Comparison of ENCODE assay signal across 8 cellular contexts in genomic region chr4:7068279-7068842, GRCh38. TPM values are rescaled to one million over a fixed set of nuclear protein-coding genes. Genes with fewer than 3 reads are reported as not detected.
A peak's percentile ranks its signal among the peaks of the same experiment; 100 is the strongest.
DNase-seq lines count a peak whose midpoint lies in the region; ATAC-seq and TF ChIP-seq lines count a peak whose summit lies in the region.

No MANE protein-coding gene starts in this region.

- H3K36me3 Mint-ChIP-seq in endothelial cell (ENCODE audit: low read depth, unreplicated experiment) = peaks cover 7% of the 10 kb centered on the region

- H3K4me3 Mint-ChIP-seq in endothelial cell (ENCODE audit: unreplicated experiment) = peak overlapping the region; percentile 96

- H3K9me3 Mint-ChIP-seq in endothelial cell (ENCODE audit: unreplicated experiment) = no peaks in the 10 kb centered on the region

- no peak for DNase-seq in GM12864 (ENCODE audit: low read depth)
- no peak for DNase-seq in GM23248
- no peak for DNase-seq in Panc1 (ENCODE audit: low read depth, low spot score)
- peak; percentile 99 for DNase-seq in endothelial cell (ENCODE audit: low spot score)
- no peak for DNase-seq in AG08396 (ENCODE audit: low spot score)
- no peak for DNase-seq in NOMO-1 (lab: John Stamatoyannopoulos, UW; ENCODE audit: unreplicated experiment in 2 of 2)
- DNase-seq in NCI-H2171 (lab: John Stamatoyannopoulos, UW) = no peak

- POLR2A ChIA-PET in Panc1 (lab: Charles Lee) = interaction anchor here (0.6 kb wide), 3 partner anchors 32 to 342 kb away, joined by 4 to 15 read pairs (median 9); no protein-coding TSS in a partner anchor

- no peaks in the 10 kb centered on the region for H3K9me2 ChIP-seq in GM23248 (ENCODE audit: insufficient read depth)

- 0% methylated on average over 26 to 49 of the region's 50 CpGs for WGBS in GM23248 (ENCODE audit: low coverage in 1 of 2, low lambda C conversion rate in 2 of 2, missing lambda C conversion rate in 2 of 2), 2 experiments

- TF ChIP-seq CTCF in GM12864 (IDR thresholded peaks at IDR 0.05; ENCODE audit: low read depth, low read length, missing control alignments) (peak; percentile 4), Panc1 (IDR thresholded peaks at IDR 0.05) (no peak), endothelial cell (IDR thresholded peaks at IDR 0.05; ENCODE audit: unreplicated experiment) (no peak), parathyroid adenoma (IDR thresholded peaks at IDR 0.05) (no peak)

- H3K27ac ChIP-seq in GM23248 (peak overlapping the region; percentile 81), Panc1 (ENCODE audit: low read length) (peak overlapping the region; percentile 79), parathyroid adenoma (peak overlapping the region; percentile 79)

- H3K4me3 ChIP-seq in GM12864 (ENCODE audit: low read depth, low read length) (peak overlapping the region; percentile 78), GM23248 (peak overlapping the region; percentile 85), Panc1 (ENCODE audit: low read depth in 2 of 2, low read length in 2 of 2) (peak overlapping the region; percentile 77 to 84), parathyroid adenoma (ENCODE audit: low read depth, low read length) (peak overlapping the region; percentile 82)

- H3K36me3 ChIP-seq in GM23248 (ENCODE audit: low read depth) = peaks cover 9% of the 10 kb centered on the region
- H3K36me3 ChIP-seq in Panc1 (ENCODE audit: control insufficient read depth, insufficient read depth, low read length) = peaks cover 2% of the 10 kb centered on the region; the same call in 1 of the 2 replicates
- no peaks in the 10 kb centered on the region for H3K36me3 ChIP-seq in parathyroid adenoma (ENCODE audit: control insufficient read depth, insufficient read depth, low read length)

- H3K9ac ChIP-seq in GM23248 (peak overlapping the region; percentile 83), parathyroid adenoma (no peak overlapping the region)

- H3F3A ChIP-seq in GM23248 (ENCODE audit: insufficient read depth) = no peaks in the 10 kb centered on the region

- peaks cover 10% of the 10 kb centered on the region for H3K4me1 ChIP-seq in GM23248 (ENCODE audit: insufficient read depth)
- H3K4me1 ChIP-seq in Panc1 (ENCODE audit: control insufficient read depth, insufficient read depth, low read length) = peaks cover 10% of the 10 kb centered on the region
- no peaks in the 10 kb centered on the region for H3K4me1 ChIP-seq in parathyroid adenoma

- CTCF ChIA-PET in Panc1 (lab: Charles Lee) = interaction anchor here (1.0 kb wide), 1 partner anchor 26 kb away, joined by 6 read pairs; a partner anchor contains a TSS

- peak; percentile 89 for ATAC-seq in Panc1

- BruUV-seq in Panc1 (replicated peaks; lab: Mats Ljungman, UMichigan) = TSS peak; percentile 86

- no peaks in the 10 kb centered on the region for H3K27me3 ChIP-seq in GM23248 (replicated peaks; ENCODE audit: insufficient read depth)
- no peaks in the 10 kb centered on the region for H3K27me3 ChIP-seq in Panc1 (ENCODE audit: control insufficient read depth, insufficient read depth, low read length)
- H3K27me3 ChIP-seq in parathyroid adenoma (ENCODE audit: control insufficient read depth, insufficient read depth, low read length) = no peaks in the 10 kb centered on the region

- H3K9me3 ChIP-seq in GM23248 (ENCODE audit: low read depth) = no peaks in the 10 kb centered on the region
- H3K9me3 ChIP-seq in Panc1 (ENCODE audit: control insufficient read depth, insufficient read depth, low read depth, low read length) = no peaks in the 10 kb centered on the region
- H3K9me3 ChIP-seq in parathyroid adenoma (ENCODE audit: control insufficient read depth, low read length) = no peaks in the 10 kb centered on the region

- peak overlapping the region; percentile 83 for H3K4me2 ChIP-seq in GM23248 (ENCODE audit: unreplicated experiment)
- peak overlapping the region; percentile 96 for H3K4me2 ChIP-seq in parathyroid adenoma (ENCODE audit: low read length)

- H3K4me1 Mint-ChIP-seq in endothelial cell (ENCODE audit: unreplicated experiment) = peaks cover 16% of the 10 kb centered on the region

- peaks cover 5% of the 10 kb centered on the region for H3K27me3 Mint-ChIP-seq in endothelial cell (ENCODE audit: unreplicated experiment)

- peak overlapping the region; percentile 92 for H2AFZ ChIP-seq in GM23248
- H2AFZ ChIP-seq in parathyroid adenoma = peak overlapping the region; percentile 87

- in situ Hi-C loops in GM23248 (cut with MboI) = no loop called here
- in situ Hi-C loops in Panc1 (cut with HindIII; ENCODE audit: low pct_unique_long_range_greater_than_20kb, low sequenced_read_pairs) = no loop called here

- peaks cover 44% of the 10 kb centered on the region for H3K79me2 ChIP-seq in GM23248 (ENCODE audit: insufficient read depth)
- peaks cover 12% of the 10 kb centered on the region for H3K79me2 ChIP-seq in parathyroid adenoma

- H3K27ac Mint-ChIP-seq in endothelial cell (ENCODE audit: unreplicated experiment) = no peak overlapping the region

- H4K20me1 ChIP-seq in GM23248 (ENCODE audit: insufficient read depth) = no peaks in the 10 kb centered on the region; the same call in 1 of the 2 replicates

- intact Hi-C loops in Panc1 (cut with micrococcal nuclease; ENCODE audit: unreplicated experiment) = no loop called here

RNA-seq across cellular contexts. Expression of gene GRPEL1, which starts 0.5 kb away (rescaled TPM):
- total RNA-seq in GM23248 (2014; rRNA removed; shearing (Covaris generic)) = 21.6 and 41.8 TPM in 2 replicates
- polyA plus RNA-seq in GM23248 (2016; fragmentation: Nextera tagmentation; extraction: Ambion mirVana) = 82.1 and 85.5 TPM in 2 replicates
- total RNA-seq in Panc1 (2021; ENCODE audit: unreplicated experiment) (46.6 TPM), endothelial cell (ENCODE audit: unreplicated experiment) (20.3 TPM)
- polyA plus RNA-seq in Panc1 (2012; ENCODE audit: insufficient read length) = 41.8 TPM

RNA-seq across cellular contexts. Expression of gene TADA2B, which starts 25.2 kb away (rescaled TPM):
- total RNA-seq in GM23248 (2014; rRNA removed; shearing (Covaris generic)) = 14.8 and 15.7 TPM in 2 replicates
- polyA plus RNA-seq in GM23248 (2016; fragmentation: Nextera tagmentation; extraction: Ambion mirVana) = 2.2 and 2.4 TPM in 2 replicates
- total RNA-seq in Panc1 (2021; ENCODE audit: unreplicated experiment) (17.6 TPM), endothelial cell (ENCODE audit: unreplicated experiment) (20.2 TPM)
- 21.4 TPM for polyA plus RNA-seq in Panc1 (2012; ENCODE audit: insufficient read length)
